20 cellular contexts compared by ENCODE assay signal in the genomic region with DNA sequence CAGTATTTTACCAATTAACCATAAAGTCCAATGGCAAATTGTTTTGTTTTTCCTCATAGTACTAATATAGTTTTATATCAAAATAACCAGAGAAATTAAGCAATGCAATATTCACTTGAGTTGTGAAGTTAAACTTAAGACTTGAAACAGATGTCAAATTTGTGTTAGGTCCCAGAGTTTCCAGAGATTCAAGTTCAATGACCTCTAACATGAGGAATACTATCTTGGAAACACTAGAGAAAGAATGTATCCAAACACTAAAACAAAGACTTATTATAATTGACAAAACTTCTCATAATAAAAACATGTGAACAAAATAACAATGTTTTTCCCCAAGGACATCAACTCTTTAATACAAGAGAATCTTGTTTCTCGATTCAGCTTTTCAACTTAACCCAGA.
"Had no signal": no experiment of that assay in that cellular context is flagged by ENCODE, and none has a peak within 500 bp of the region (broad histone marks: within the 10 kb centered on the region; RNA-seq: fewer than 3 reads in every experiment).

No MANE protein-coding gene starts in this region.

- ATAC-seq: left lung, psoas muscle, upper lobe of right lung had no signal

- H3K9me3 ChIP-seq: colonic mucosa, heart right ventricle, left lung, neutrophil, psoas muscle, suprapubic skin, tibial artery, upper lobe of right lung, vagina had no signal

- FAIRE-seq: endothelial cell of umbilical vein, frontal cortex had no signal

- H3K27me3 ChIP-seq: colonic mucosa, heart right ventricle, left lung, neutrophil, suprapubic skin, tibial artery, upper lobe of right lung, vagina had no signal

- H3K4me1 ChIP-seq: colonic mucosa, left lung, psoas muscle, suprapubic skin, tibial artery, upper lobe of right lung, vagina had no signal

- DNase-seq: colonic mucosa; dermis blood vessel endothelial cell; erythroblast; heart right ventricle; hypothalamus; islet precursor cell; left lung; mesendoderm; naive B cell; psoas muscle; stimulated activated CD4-positive, alpha-beta T cell treated with anti-CD3 and anti-CD28 coated beads, Interleukin-2, amount 100 ng/mL, for 48 hours; stimulated activated naive CD4-positive, alpha-beta T cell treated with Interleukin-2 at 50 U/mL for 16 hours; tibial artery; upper lobe of right lung had no signal

- H3K4me3 ChIP-seq: colonic mucosa, heart right ventricle, left lung, psoas muscle, smooth muscle cell, suprapubic skin, tibial artery, upper lobe of right lung, vagina had no signal

- H3K9me3 Mint-ChIP-seq: naive B cell had no signal

- H3K27me3 Mint-ChIP-seq: naive B cell had no signal

- H3K36me3 Mint-ChIP-seq: naive B cell had no signal

- H3K36me3 ChIP-seq: colonic mucosa, neutrophil, suprapubic skin, tibial artery, upper lobe of right lung, vagina had no signal

- H3K4me3 Mint-ChIP-seq: naive B cell had no signal

- H3K27ac ChIP-seq: colonic mucosa, left lung, neutrophil, psoas muscle, suprapubic skin, tibial artery, upper lobe of right lung, vagina had no signal
